ENCODE assay signal across 12 cellular contexts in the genomic region with DNA sequence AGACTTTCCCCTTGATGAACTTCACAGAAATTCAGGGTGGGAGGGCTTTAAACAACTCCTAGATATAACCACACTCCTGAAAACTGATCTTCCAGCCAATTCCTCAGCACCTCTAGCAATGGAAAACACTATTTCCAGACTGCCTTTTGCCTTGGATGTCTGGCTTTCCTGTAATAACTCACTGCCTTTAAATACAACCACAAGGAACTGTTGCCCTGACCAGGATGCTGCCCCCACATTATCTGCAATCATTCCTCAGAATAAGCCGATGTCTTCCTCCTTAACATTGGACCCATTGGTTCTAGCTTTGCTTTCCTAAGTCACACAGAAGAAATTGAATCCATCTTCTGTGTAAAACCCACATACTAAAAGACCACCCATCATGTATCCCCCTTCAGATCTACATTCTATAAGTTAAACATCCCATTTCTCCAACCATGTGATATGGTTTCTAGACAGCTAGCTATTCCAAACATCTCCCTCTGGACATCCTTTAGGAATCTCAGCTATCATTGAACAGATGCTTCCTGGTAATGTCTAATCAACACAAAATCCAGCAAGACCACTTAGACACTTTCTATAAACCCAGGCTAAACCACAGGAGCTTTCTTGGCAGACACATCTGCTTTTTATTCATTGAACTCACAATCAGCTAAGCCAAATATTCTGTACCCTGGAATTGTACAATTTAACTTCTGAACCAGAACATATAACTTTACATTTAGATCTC.
"Had no signal": no experiment of that assay in that cellular context is flagged by ENCODE, and none has a peak within 500 bp of the region (broad histone marks: within the 10 kb centered on the region; RNA-seq: fewer than 3 reads in every experiment).

No MANE protein-coding gene starts in this region.

- H3K9me3 ChIP-seq: heart right ventricle, left lung, psoas muscle, right lobe of liver had no signal

- H3K27ac ChIP-seq: cardiac muscle cell, heart right ventricle, left lung, psoas muscle, right lobe of liver had no signal

- H3K4me1 ChIP-seq: heart right ventricle, left lung, psoas muscle, right lobe of liver had no signal

- DNase-seq: activated CD4-positive, alpha-beta T cell treated with anti-CD3 and anti-CD28 coated beads, Interleukin-2, amount 50 U/mL, for 1 hour; activated CD4-positive, CD25-positive, alpha-beta regulatory T cell; foreskin melanocyte; heart right ventricle; islet precursor cell; left lung; psoas muscle; right lobe of liver; stimulated activated CD4-positive, alpha-beta T cell treated with anti-CD3 and anti-CD28 coated beads, Interleukin-2, amount 100 ng/mL, for 48 hours; stimulated activated naive CD4-positive, alpha-beta T cell treated with Interleukin-2 at 50 U/mL for 16 hours had no signal

- H3K4me3 ChIP-seq: cardiac muscle cell, heart right ventricle, left lung, psoas muscle, right lobe of liver had no signal

- H3K36me3 ChIP-seq: cardiac muscle cell, heart right ventricle, left lung, right lobe of liver had no signal

- ATAC-seq: esophagus mucosa, heart right ventricle, left lung, psoas muscle, right lobe of liver had no signal

- H3K27me3 ChIP-seq: cardiac muscle cell, heart right ventricle, left lung, right lobe of liver had no signal
